In the genomic region with DNA sequence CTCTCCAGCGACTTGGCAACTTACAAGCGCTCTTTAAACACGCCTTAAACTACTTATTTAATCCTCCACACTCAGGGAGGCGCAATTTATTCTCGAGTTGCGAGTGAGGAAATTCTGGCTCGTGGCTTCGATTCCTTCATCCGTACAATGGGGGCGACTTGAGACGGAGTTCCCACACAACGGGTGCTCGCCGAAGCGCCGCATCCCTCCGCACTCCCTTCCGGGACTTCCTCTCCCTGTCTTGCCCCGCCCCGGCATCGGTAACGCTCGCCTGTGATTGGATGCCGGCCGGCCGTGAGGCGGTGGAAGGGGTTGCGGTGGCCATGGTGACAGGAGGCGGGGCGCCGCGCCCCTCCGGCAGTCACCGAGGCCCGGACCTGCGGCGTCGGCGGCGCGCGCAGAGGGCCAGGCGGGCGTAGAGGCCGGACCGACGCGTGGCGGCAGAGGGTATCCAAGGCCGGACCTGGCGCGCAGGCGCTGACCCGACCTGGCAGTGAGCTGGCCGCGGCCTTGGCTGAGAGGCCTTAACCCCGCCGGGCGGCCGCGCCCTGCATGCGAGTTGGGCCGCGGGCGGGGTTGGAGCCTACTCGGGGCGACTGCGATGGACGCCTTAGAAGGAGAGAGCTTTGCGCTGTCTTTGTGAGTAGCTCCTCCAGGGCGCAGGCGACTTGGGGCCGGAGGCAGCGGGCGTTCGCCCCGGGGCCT, we compare ENCODE assay signal across 8 cellular contexts. TPM values are rescaled to one million over a fixed set of nuclear protein-coding genes. Genes with fewer than 3 reads are reported as not detected.
A peak's percentile ranks its signal among the peaks of the same experiment; 100 is the strongest.
DNase-seq lines count a peak whose midpoint lies in the region; ATAC-seq, FAIRE-seq and TF ChIP-seq lines count a peak whose summit lies in the region.

A gene (plus strand): TSS at position 493 of the 705 bp plus-strand sequence. CDS start 109 bp downstream, at position 602.

- H3K4me3 ChIP-seq in BJ (ENCODE audit: low read depth, low read length) (peak within 1 kb of the TSS; percentile 84), coronary artery (peak within 1 kb of the TSS; percentile 83)

- H3K36me3 ChIP-seq in BJ (ENCODE audit: control insufficient read depth, insufficient read depth, low read length) = peaks cover 7% of the 10 kb centered on the region

- intact Hi-C loops in activated CD4-positive, alpha-beta T cell treated with anti-CD3 and anti-CD28 coated beads, Interleukin-2, amount 10 ng/mL, durations not matched to agents 24 days and 14 days (cut with micrococcal nuclease) = loop anchor here (1.0 to 5.0 kb wide), 6 partner anchors 40 to 202 kb away; a partner anchor contains a TSS
- intact Hi-C loops in left colon (cut with DNase I, micrococcal nuclease) = loop anchor here in 1 of 2 donors (5.0 kb wide), 1 partner anchor 153 kb away; a partner anchor contains a TSS

- H3K27ac ChIP-seq in coronary artery = peak within 1 kb of the TSS; percentile 96 to 97

- peak; percentile 92 for ATAC-seq in HG03457 (IDR thresholded peaks at IDR 0.05; ENCODE audit: unreplicated experiment)
- ATAC-seq in left colon = peak; percentile 92

- FAIRE-seq in GM19239 (lab: Jason Lieb, UNC) = peak; percentile 98

- H3K4me1 Mint-ChIP-seq in activated CD4-positive, alpha-beta T cell treated with anti-CD3 and anti-CD28 coated beads, Interleukin-2, amount 10 ng/mL, durations not matched to agents 24 days and 14 days = peaks cover 14% of the 10 kb centered on the region

- no peaks in the 10 kb centered on the region for H3K27me3 Mint-ChIP-seq in activated CD4-positive, alpha-beta T cell treated with anti-CD3 and anti-CD28 coated beads, Interleukin-2, amount 10 ng/mL, durations not matched to agents 24 days and 14 days

- DNase-seq in BJ (ENCODE audit: low read depth) (peak; percentile 88), GM19239 (ENCODE audit: insufficient read length, low spot score) (peak; percentile 92), NCI-H526 (lab: John Stamatoyannopoulos, UW) (peak; percentile 83 to 95), coronary artery (ENCODE audit: low spot score) (peak; percentile 99), left colon (peak; percentile 98)
- DNase-seq in activated CD4-positive, alpha-beta T cell treated with anti-CD3 and anti-CD28 coated beads, Interleukin-2, amount 10 ng/mL, durations not matched to agents 24 days and 14 days = peak; percentile 99
- peak; percentile 97 for DNase-seq in stimulated activated CD4-positive, alpha-beta T cell treated with anti-CD3 and anti-CD28 coated beads, Interleukin-1b, Interleukin-23, amount 100 ng/mL, for 48 hours

- H3K9me3 Mint-ChIP-seq in activated CD4-positive, alpha-beta T cell treated with anti-CD3 and anti-CD28 coated beads, Interleukin-2, amount 10 ng/mL, durations not matched to agents 24 days and 14 days = no peaks in the 10 kb centered on the region

- H3K27ac Mint-ChIP-seq in activated CD4-positive, alpha-beta T cell treated with anti-CD3 and anti-CD28 coated beads, Interleukin-2, amount 10 ng/mL, durations not matched to agents 24 days and 14 days = peak within 1 kb of the TSS; percentile 95

- H3K27me3 ChIP-seq in BJ (ENCODE audit: control insufficient read depth, insufficient read depth, low read length) = no peaks in the 10 kb centered on the region

- POLR2A ChIA-PET in BJ (lab: Charles Lee) = interaction anchor here (0.6 to 1.0 kb wide), 3 partner anchors 8 to 202 kb away, joined by 3 to 4 read pairs (median 3); a partner anchor contains a TSS

- no peak for TF ChIP-seq CTCF in BJ (IDR thresholded peaks at IDR 0.05; ENCODE audit: insufficient read depth, low read depth, low read length)
- no peak for TF ChIP-seq CTCF in coronary artery (IDR thresholded peaks at IDR 0.05)

- peaks cover 24% of the 10 kb centered on the region for H3K36me3 Mint-ChIP-seq in activated CD4-positive, alpha-beta T cell treated with anti-CD3 and anti-CD28 coated beads, Interleukin-2, amount 10 ng/mL, durations not matched to agents 24 days and 14 days (ENCODE audit: low read depth)

- H3K4me3 Mint-ChIP-seq in activated CD4-positive, alpha-beta T cell treated with anti-CD3 and anti-CD28 coated beads, Interleukin-2, amount 10 ng/mL, durations not matched to agents 24 days and 14 days = peak within 1 kb of the TSS; percentile 91

- CTCF ChIA-PET in BJ (lab: Yijun Ruan, JAX) = interaction anchor here (0.6 to 2.5 kb wide), 4 partner anchors 56 to 172 kb away, joined by 5 to 7 read pairs (median 6); a partner anchor contains a TSS

RNA-seq across cellular contexts. Expression of the gene that starts here (rescaled TPM):
- polyA plus RNA-seq in BJ (2011; rRNA removed) = 69.5 and 94.8 TPM in 2 replicates
- polyA minus RNA-seq in BJ (2011; rRNA and poly(A)+ RNA removed) = 32.9 and 49.7 TPM in 2 replicates
- total RNA-seq in activated CD4-positive, alpha-beta T cell treated with anti-CD3 and anti-CD28 coated beads, Interleukin-2, amount 10 ng/mL, durations not matched to agents 24 days and 14 days = 24.9 and 26.7 TPM in 2 replicates
- 10 to 100 TPM; 32.3 to 35.3 TPM for total RNA-seq in left colon

Comparison
In these comparisons a context has a peak if more than half of its experiments do, and no peak if none do; other contexts are left out.
1. Peak in every context shown above with its lines: DNase-seq, ATAC-seq, H3K4me3 ChIP-seq and H3K27ac ChIP-seq.